In the genomic region with DNA sequence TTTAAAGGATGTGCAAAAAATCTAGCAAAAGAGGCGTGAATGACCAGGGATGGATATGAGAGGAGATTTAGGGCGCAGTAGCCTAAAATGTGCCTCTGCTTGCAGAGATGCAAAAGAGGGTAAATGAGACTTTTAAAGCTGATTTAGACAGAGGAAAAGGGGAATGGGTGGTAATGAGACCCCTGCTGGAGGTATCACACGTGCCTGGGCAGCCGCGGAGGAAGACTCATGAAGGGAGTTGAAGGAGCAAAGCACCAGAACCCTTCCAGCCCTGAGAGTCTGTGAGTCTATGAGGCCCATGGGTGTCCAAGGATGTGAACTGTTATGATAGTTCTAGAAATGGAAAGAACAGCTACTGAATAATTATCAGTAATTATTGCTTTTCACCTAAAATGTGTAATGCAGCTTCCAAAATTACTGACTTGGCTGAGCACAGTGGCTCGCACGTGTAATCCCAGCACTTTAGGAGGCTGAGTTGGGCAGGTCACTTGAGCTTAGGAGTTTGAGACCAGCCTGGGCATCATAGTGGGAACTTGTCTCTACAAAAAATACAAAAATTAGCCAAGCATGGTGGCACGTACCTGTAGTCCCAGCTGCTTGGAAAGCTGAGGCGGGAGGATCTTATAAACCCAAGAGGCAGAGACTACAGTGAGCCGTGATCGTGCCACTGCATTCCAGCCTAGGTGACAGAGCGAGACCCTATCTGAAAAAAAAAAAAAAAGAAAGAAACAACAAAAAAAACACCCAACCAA, we compare ENCODE assay signal across 23 cellular contexts.
"Had no signal": no experiment of that assay in that cellular context is flagged by ENCODE, and none has a peak within 500 bp of the region (broad histone marks: within the 10 kb centered on the region; RNA-seq: fewer than 3 reads in every experiment).

No MANE protein-coding gene starts in this region.

- H3K27me3 ChIP-seq: adrenal gland, breast epithelium, MG63 had no signal

- H3K27me3 Mint-ChIP-seq: activated naive CD8-positive, alpha-beta T cell treated with anti-CD3 and anti-CD28 coated beads, Interleukin-2, amount 10 ng/mL, durations not matched to agents 7 days and 5 days had no signal

- H3K9ac ChIP-seq: KMS-11 had no signal

- H3K9me3 ChIP-seq: adrenal gland, breast epithelium, MG63 had no signal

- H3K4me3 ChIP-seq: adrenal gland, breast epithelium, MG63 had no signal

- H3K36me3 ChIP-seq: adrenal gland, breast epithelium, MG63 had no signal

- H3K4me1 ChIP-seq: adrenal gland, breast epithelium had no signal

- ATAC-seq: activated CD8-positive, alpha-beta T cell treated with anti-CD3 and anti-CD28 coated beads, Interleukin-2, amount 10 ng/mL, durations not matched to agents 7 days and 5 days; PC-3 had no signal

- H3K27ac ChIP-seq: adrenal gland, breast epithelium, KMS-11 had no signal

- H3K27ac Mint-ChIP-seq: activated CD8-positive, alpha-beta T cell treated with anti-CD3 and anti-CD28 coated beads, Interleukin-2, amount 10 ng/mL, durations not matched to agents 7 days and 5 days; activated naive CD8-positive, alpha-beta T cell treated with anti-CD3 and anti-CD28 coated beads, Interleukin-2, amount 10 ng/mL, durations not matched to agents 7 days and 5 days; T-helper 1 cell treated with Interleukin-12 subunit alpha and Interleukin-12 subunit beta and Interleukin-4 antibody, amounts not matched to agents 30 μg/mL and 1 μg/mL, for 36 hours had no signal

- H3K9me3 Mint-ChIP-seq: activated naive CD8-positive, alpha-beta T cell treated with anti-CD3 and anti-CD28 coated beads, Interleukin-2, amount 10 ng/mL, durations not matched to agents 7 days and 5 days; T-helper 1 cell treated with Interleukin-12 subunit alpha and Interleukin-12 subunit beta and Interleukin-4 antibody, amounts not matched to agents 30 μg/mL and 1 μg/mL, for 36 hours had no signal

- H3K4me2 ChIP-seq: KMS-11 had no signal

- H3K4me3 Mint-ChIP-seq: activated CD8-positive, alpha-beta T cell treated with anti-CD3 and anti-CD28 coated beads, Interleukin-2, amount 10 ng/mL, durations not matched to agents 7 days and 5 days; activated naive CD8-positive, alpha-beta T cell treated with anti-CD3 and anti-CD28 coated beads, Interleukin-2, amount 10 ng/mL, durations not matched to agents 7 days and 5 days; T-helper 1 cell treated with Interleukin-12 subunit alpha and Interleukin-12 subunit beta and Interleukin-4 antibody, amounts not matched to agents 30 μg/mL and 1 μg/mL, for 36 hours had no signal

- DNase-seq: activated CD4-positive, alpha-beta T cell treated with anti-CD3 and anti-CD28 coated beads for 48 hours; activated CD4-positive, alpha-beta T cell treated with anti-CD3 and anti-CD28 coated beads, Interleukin-2, amount 50 U/mL, for 4 hours; activated CD4-positive, CD25-positive, alpha-beta regulatory T cell treated with anti-CD3 and anti-CD28 coated beads, Interleukin-2, amount 50 U/mL, for 72 hours; activated CD8-positive, alpha-beta memory T cell treated with anti-CD3 and anti-CD28 coated beads, Interleukin-2, amount 50 U/mL, for 48 hours; activated CD8-positive, alpha-beta T cell treated with anti-CD3 and anti-CD28 coated beads, Interleukin-2, amount 10 ng/mL, durations not matched to agents 7 days and 5 days; activated naive CD4-positive, alpha-beta T cell treated with anti-CD3 and anti-CD28 coated beads, Interleukin-2, amount 50 U/mL, for 16 hours; activated naive CD8-positive, alpha-beta T cell treated with anti-CD3 and anti-CD28 coated beads, Interleukin-2, amount 10 ng/mL, durations not matched to agents 7 days and 5 days; activated T-cell treated with anti-CD3 and anti-CD28 coated beads, Interleukin-2, amount 50 U/mL, for 1 hour; adrenal gland; anterior cingulate cortex; MG63; MV-4-11; NCI-H1092 treated with DMSO at 0.1 percent for 48 hours; NCI-H1436; NCI-H187; NCI-H2081; NCI-H510A treated with DMSO at 0.1 percent for 48 hours; PC-3; SHP77 had no signal

- FAIRE-seq: RCC 7860 had no signal
